11 cellular contexts compared by ENCODE assay signal in the genomic region with DNA sequence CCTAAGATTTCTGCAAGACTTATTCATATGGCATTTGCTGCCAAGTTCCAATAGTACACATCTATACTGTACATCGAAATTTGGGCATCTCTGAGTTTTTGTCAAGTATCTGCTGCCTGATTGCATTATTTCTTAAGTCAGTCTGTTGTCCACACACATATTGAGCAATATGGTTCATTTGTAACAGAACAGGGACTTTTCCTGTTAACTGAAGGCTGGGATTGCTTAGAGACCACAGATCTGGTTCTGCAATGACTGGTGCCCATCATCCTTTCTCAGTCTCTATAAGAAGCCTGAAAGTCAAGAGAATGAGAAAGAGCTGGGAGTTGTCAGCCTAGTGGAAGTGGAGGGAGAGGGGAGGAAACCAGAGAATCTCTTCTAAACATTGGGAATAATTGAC.
"Had no signal": no experiment of that assay in that cellular context is flagged by ENCODE, and none has a peak within 500 bp of the region (broad histone marks: within the 10 kb centered on the region; RNA-seq: fewer than 3 reads in every experiment).

No MANE protein-coding gene starts in this region.

- H3K9me3 Mint-ChIP-seq: activated T-helper 1 cell treated with anti-CD3 and anti-CD28 coated beads, Interleukin-12 subunit alpha, Interleukin-12 subunit beta, Interleukin-2, Interleukin-4 antibody, amounts not matched to agents 30 ng/mL and 10 ng/mL and 1 ng/mL, durations not matched to agents 14 hours and 24 hours and 36 hours had no signal

- H3K27ac Mint-ChIP-seq: activated T-helper 1 cell treated with anti-CD3 and anti-CD28 coated beads, Interleukin-12 subunit alpha, Interleukin-12 subunit beta, Interleukin-2, Interleukin-4 antibody, amounts not matched to agents 30 ng/mL and 10 ng/mL and 1 ng/mL, durations not matched to agents 14 hours and 24 hours and 36 hours had no signal

- H3K36me3 Mint-ChIP-seq: naive B cell had no signal

- DNase-seq: activated naive CD4-positive, alpha-beta T cell; glutamatergic neuron; left cardiac atrium; naive B cell; nucleus accumbens; psoas muscle; stimulated activated CD4-positive, alpha-beta T cell treated with anti-CD3 and anti-CD28 coated beads, Interleukin-2, amount 100 ng/mL, for 24 hours; stimulated activated naive CD4-positive, alpha-beta T cell; T1000 had no signal

- H3K4me3 Mint-ChIP-seq: activated T-helper 1 cell treated with anti-CD3 and anti-CD28 coated beads, Interleukin-12 subunit alpha, Interleukin-12 subunit beta, Interleukin-2, Interleukin-4 antibody, amounts not matched to agents 30 ng/mL and 10 ng/mL and 1 ng/mL, durations not matched to agents 14 hours and 24 hours and 36 hours; naive B cell had no signal

- H3K27me3 Mint-ChIP-seq: naive B cell had no signal

- ATAC-seq: left cardiac atrium, psoas muscle, sciatic nerve had no signal
